Comparison of ENCODE assay signal across 10 cellular contexts in genomic region chr17:40005527-40005926, GRCh38. TPM values are rescaled to one million over a fixed set of nuclear protein-coding genes. Genes with fewer than 3 reads are reported as not detected.
"Had no signal": no experiment of that assay in that cellular context is flagged by ENCODE, and none has a peak within 500 bp of the region (broad histone marks: within the 10 kb centered on the region; RNA-seq: fewer than 3 reads in every experiment).

No MANE protein-coding gene starts in this region.

- DNase-seq: IMR-90, KBM-7, KG1 had no signal

- H3K9ac ChIP-seq: KMS-11 had no signal

- FAIRE-seq: HepG2, HTR-8/SVneo had no signal

- H3K4me2 ChIP-seq: KMS-11 had no signal

- H3K27ac ChIP-seq: HL-60, KMS-11 had no signal

RNA-seq across cellular contexts. Expression of gene CSF3, which starts 9.7 kb away (rescaled TPM):
- total RNA-seq: HepG2, HT-29, HT1080, IMR-90 had no signal
- polyA plus RNA-seq: IgD-negative memory B cell, IMR-90 had no signal

RNA-seq across cellular contexts. Expression of gene GSDMA, which starts 42.7 kb away (rescaled TPM):
- total RNA-seq: HepG2, HT-29, HT1080, IMR-90 had no signal
- polyA plus RNA-seq: HepG2, IMR-90 had no signal
